23 cellular contexts compared by ENCODE assay signal in the genomic region with DNA sequence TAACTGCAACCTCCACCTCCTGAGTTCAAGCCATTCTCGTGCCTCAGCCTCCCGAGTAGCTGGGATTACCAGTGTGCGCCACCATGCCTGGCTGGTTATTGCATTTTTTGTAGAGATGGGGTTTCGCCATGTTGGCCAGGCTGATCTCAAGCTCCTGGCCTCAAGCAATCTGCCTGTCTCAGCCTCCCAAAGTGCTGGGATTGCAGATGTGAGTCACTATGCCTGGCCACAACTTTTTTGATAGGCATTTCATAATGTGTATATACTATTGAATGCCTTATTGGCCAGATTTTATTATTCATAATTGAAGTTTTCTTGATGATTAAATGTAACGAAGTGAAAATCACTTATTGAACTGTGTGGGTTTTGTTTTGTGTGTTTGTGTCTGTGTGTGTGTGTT.
"Had no signal": no experiment of that assay in that cellular context is flagged by ENCODE, and none has a peak within 500 bp of the region (broad histone marks: within the 10 kb centered on the region; RNA-seq: fewer than 3 reads in every experiment).

No MANE protein-coding gene starts in this region.

- H3K4me1 ChIP-seq: colonic mucosa, right lobe of liver had no signal

- H3K4me1 Mint-ChIP-seq: activated CD4-positive, alpha-beta memory T cell treated with anti-CD3 and anti-CD28 coated beads, Interleukin-2, amount 10 ng/mL, durations not matched to agents 7 days and 5 days; activated CD8-positive, alpha-beta memory T cell treated with anti-CD3 and anti-CD28 coated beads, Interleukin-2, amount 10 ng/mL, durations not matched to agents 7 days and 5 days; activated naive CD8-positive, alpha-beta T cell treated with anti-CD3 and anti-CD28 coated beads for 36 hours; activated T-helper 17 cell treated with anti-CD3 and anti-CD28 coated beads, Interleukin-2, amount 50 U/mL, for 72 hours; stimulated activated effector memory CD8-positive, alpha-beta T cell treated with anti-CD3 and anti-CD28 coated beads, Interleukin-12 subunit alpha, Interleukin-12 subunit beta, amount 100 ng/mL, for 72 hours had no signal

- DNase-seq: activated CD4-positive, alpha-beta memory T cell treated with anti-CD3 and anti-CD28 coated beads, Interleukin-2, amount 10 ng/mL, durations not matched to agents 7 days and 5 days; activated CD4-positive, alpha-beta T cell treated with anti-CD3 and anti-CD28 coated beads for 48 hours; activated CD8-positive, alpha-beta memory T cell treated with anti-CD3 and anti-CD28 coated beads, Interleukin-2, amount 10 ng/mL, durations not matched to agents 7 days and 5 days; activated naive CD4-positive, alpha-beta T cell; activated naive CD8-positive, alpha-beta T cell treated with anti-CD3 and anti-CD28 coated beads for 36 hours; activated T-cell treated with anti-CD3 and anti-CD28 coated beads, Interleukin-2, amount 50 U/mL, for 1 hour; amygdala; central memory CD4-positive, alpha-beta T cell; colonic mucosa; erythroblast; heart left ventricle; mesendoderm; naive thymus-derived CD8-positive, alpha-beta T cell; right lobe of liver; stimulated activated CD4-positive, alpha-beta T cell treated with anti-CD3 and anti-CD28 coated beads, Interleukin-4, amount 100 ng/mL, for 24 hours; stomach; T-helper 2 cell had no signal

- H3K9ac ChIP-seq: parathyroid adenoma had no signal

- H3K36me3 ChIP-seq: colonic mucosa, right lobe of liver had no signal

- H3K9me3 Mint-ChIP-seq: activated CD4-positive, alpha-beta memory T cell treated with anti-CD3 and anti-CD28 coated beads, Interleukin-2, amount 10 ng/mL, durations not matched to agents 7 days and 5 days; activated naive CD8-positive, alpha-beta T cell treated with anti-CD3 and anti-CD28 coated beads for 36 hours; activated T-helper 17 cell treated with anti-CD3 and anti-CD28 coated beads, Interleukin-2, amount 50 U/mL, for 72 hours; naive thymus-derived CD8-positive, alpha-beta T cell; stimulated activated effector memory CD8-positive, alpha-beta T cell treated with anti-CD3 and anti-CD28 coated beads, Interleukin-12 subunit alpha, Interleukin-12 subunit beta, amount 100 ng/mL, for 72 hours; type B pancreatic cell had no signal

- H3K27me3 Mint-ChIP-seq: activated CD4-positive, alpha-beta memory T cell treated with anti-CD3 and anti-CD28 coated beads, Interleukin-2, amount 10 ng/mL, durations not matched to agents 7 days and 5 days; activated CD8-positive, alpha-beta memory T cell treated with anti-CD3 and anti-CD28 coated beads, Interleukin-2, amount 10 ng/mL, durations not matched to agents 7 days and 5 days; activated naive CD8-positive, alpha-beta T cell treated with anti-CD3 and anti-CD28 coated beads for 36 hours; activated T-helper 17 cell treated with anti-CD3 and anti-CD28 coated beads, Interleukin-2, amount 50 U/mL, for 72 hours; naive thymus-derived CD8-positive, alpha-beta T cell; type B pancreatic cell had no signal

- ATAC-seq: activated CD8-positive, alpha-beta memory T cell treated with anti-CD3 and anti-CD28 coated beads, Interleukin-2, amount 10 ng/mL, durations not matched to agents 7 days and 5 days; activated T-helper 17 cell treated with anti-CD3 and anti-CD28 coated beads, Interleukin-2, amount 50 U/mL, for 72 hours; gastroesophageal sphincter; heart left ventricle; naive thymus-derived CD8-positive, alpha-beta T cell; right lobe of liver; stimulated activated effector memory CD8-positive, alpha-beta T cell treated with anti-CD3 and anti-CD28 coated beads, Interleukin-12 subunit alpha, Interleukin-12 subunit beta, amount 100 ng/mL, for 72 hours had no signal

- H3K27me3 ChIP-seq: colonic mucosa, gastroesophageal sphincter, heart left ventricle, right lobe of liver, stomach had no signal

- H2AFZ ChIP-seq: parathyroid adenoma had no signal

- H3K9me3 ChIP-seq: colonic mucosa, gastroesophageal sphincter, heart left ventricle, right lobe of liver, stomach had no signal

- H3K4me3 ChIP-seq: colonic mucosa, gastroesophageal sphincter, heart left ventricle, right lobe of liver, smooth muscle cell, stomach had no signal

- H3K79me2 ChIP-seq: parathyroid adenoma had no signal

- H3K27ac Mint-ChIP-seq: activated CD4-positive, alpha-beta memory T cell treated with anti-CD3 and anti-CD28 coated beads, Interleukin-2, amount 10 ng/mL, durations not matched to agents 7 days and 5 days; activated CD8-positive, alpha-beta memory T cell treated with anti-CD3 and anti-CD28 coated beads, Interleukin-2, amount 10 ng/mL, durations not matched to agents 7 days and 5 days; activated naive CD8-positive, alpha-beta T cell treated with anti-CD3 and anti-CD28 coated beads for 36 hours; activated T-helper 17 cell treated with anti-CD3 and anti-CD28 coated beads, Interleukin-2, amount 50 U/mL, for 72 hours; naive thymus-derived CD8-positive, alpha-beta T cell; stimulated activated effector memory CD8-positive, alpha-beta T cell treated with anti-CD3 and anti-CD28 coated beads, Interleukin-12 subunit alpha, Interleukin-12 subunit beta, amount 100 ng/mL, for 72 hours; type B pancreatic cell had no signal

- H3K27ac ChIP-seq: colonic mucosa, gastroesophageal sphincter, heart left ventricle, parathyroid adenoma, right lobe of liver, stomach had no signal

- H3K4me3 Mint-ChIP-seq: activated CD4-positive, alpha-beta memory T cell treated with anti-CD3 and anti-CD28 coated beads, Interleukin-2, amount 10 ng/mL, durations not matched to agents 7 days and 5 days; activated CD8-positive, alpha-beta memory T cell treated with anti-CD3 and anti-CD28 coated beads, Interleukin-2, amount 10 ng/mL, durations not matched to agents 7 days and 5 days; activated naive CD8-positive, alpha-beta T cell treated with anti-CD3 and anti-CD28 coated beads for 36 hours; activated T-helper 17 cell treated with anti-CD3 and anti-CD28 coated beads, Interleukin-2, amount 50 U/mL, for 72 hours; naive thymus-derived CD8-positive, alpha-beta T cell; stimulated activated effector memory CD8-positive, alpha-beta T cell treated with anti-CD3 and anti-CD28 coated beads, Interleukin-12 subunit alpha, Interleukin-12 subunit beta, amount 100 ng/mL, for 72 hours; type B pancreatic cell had no signal

- H3K4me2 ChIP-seq: smooth muscle cell had no signal
